In genomic region chr6:63475707-63476106, GRCh38 we compare ENCODE assay signal across 1 cellular context.
TF ChIP-seq lines count a peak whose summit lies in the region.

No MANE protein-coding gene starts in this region.

TF ChIP-seq in HCT116, 20 proteins besides CTCF, POLR2A, EP300 and RAD21 (continued from another document):
- no peak for TF ChIP-seq ZBTB33 (IDR thresholded peaks at IDR 0.05; ENCODE audit: extremely low read depth, insufficient replicate concordance, low read length)
- no peak for TF ChIP-seq EZH2 (IDR thresholded peaks at IDR 0.05)
